In the genomic region with DNA sequence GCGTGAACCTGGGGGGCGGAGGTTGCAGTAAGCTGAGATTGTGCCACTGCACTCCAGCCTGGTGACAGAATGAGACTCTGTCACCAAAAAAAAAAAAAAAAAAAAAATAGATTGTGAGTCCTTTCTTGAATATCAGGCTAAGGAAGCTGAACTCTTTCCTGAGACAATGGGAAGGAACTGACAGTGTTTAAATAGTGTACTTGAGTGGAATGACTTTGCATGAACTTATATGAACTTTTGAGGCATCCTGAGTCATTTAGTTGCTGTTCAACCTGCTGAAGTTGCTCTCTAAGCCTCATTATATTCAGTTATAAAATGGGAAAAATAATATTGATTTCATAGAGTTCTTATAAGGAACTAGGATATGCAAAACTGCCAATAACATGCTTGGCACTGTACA, we compare ENCODE assay signal across 26 cellular contexts.
"Had no signal": no experiment of that assay in that cellular context is flagged by ENCODE, and none has a peak within 500 bp of the region (broad histone marks: within the 10 kb centered on the region; RNA-seq: fewer than 3 reads in every experiment).

No MANE protein-coding gene starts in this region.

- ATAC-seq: activated naive CD8-positive, alpha-beta T cell treated with anti-CD3 and anti-CD28 coated beads, Interleukin-2, amount 50 U/mL, for 24 hours; gastroesophageal sphincter; left lung; stimulated activated naive B cell treated with anti-CD40 and anti-IgM and Interleukin-4, amounts not matched to agents 10 μg/mL and 1 μg/mL and 100 μg/mL, for 72 hours had no signal

- H3K4me2 ChIP-seq: smooth muscle cell had no signal

- H3K9me3 ChIP-seq: gastroesophageal sphincter, left lung, prostate gland, stomach, thyroid gland, upper lobe of left lung, vagina had no signal

- H3K4me3 ChIP-seq: gastroesophageal sphincter, left lung, prostate gland, smooth muscle cell, stomach, thyroid gland, upper lobe of left lung, vagina had no signal

- H3K36me3 ChIP-seq: gastroesophageal sphincter, left lung, prostate gland, stomach, thyroid gland, vagina had no signal

- H3K27me3 ChIP-seq: gastroesophageal sphincter, left lung, stomach, thyroid gland, upper lobe of left lung, vagina had no signal

- H3K4me1 ChIP-seq: prostate gland, vagina had no signal

- H3K27ac ChIP-seq: epithelial cell of prostate, gastroesophageal sphincter, left lung, prostate gland, stomach, thyroid gland, upper lobe of left lung, vagina had no signal

- DNase-seq: activated CD4-positive, alpha-beta memory T cell treated with anti-CD3 and anti-CD28 coated beads for 36 hours; activated CD4-positive, alpha-beta T cell treated with anti-CD3 and anti-CD28 coated beads, Interleukin-2, amount 10 ng/mL, durations not matched to agents 24 days and 14 days; activated CD4-positive, CD25-positive, alpha-beta regulatory T cell treated with anti-CD3 and anti-CD28 coated beads, Interleukin-2, amount 50 U/mL, for 72 hours; activated CD8-positive, alpha-beta memory T cell treated with anti-CD3 and anti-CD28 coated beads, Interleukin-2, amount 50 U/mL, for 48 hours; activated gamma-delta T cell; activated naive CD4-positive, alpha-beta T cell treated with anti-CD3 and anti-CD28 coated beads, Interleukin-2, amount 50 U/mL, for 16 hours; activated naive CD8-positive, alpha-beta T cell treated with anti-CD3 and anti-CD28 coated beads, Interleukin-2, amount 50 U/mL, for 24 hours; activated T-cell treated with anti-CD3 and anti-CD28 coated beads, Interleukin-2, amount 50 U/mL, for 24 hours; amygdala; central memory CD4-positive, alpha-beta T cell; endodermal cell; hypothalamus; immature natural killer cell; left lung; mammary epithelial cell; stimulated activated CD4-positive, alpha-beta T cell treated with anti-CD3 and anti-CD28 coated beads, Interleukin-2, amount 100 ng/mL, for 24 hours; stimulated activated naive B cell treated with anti-CD40 and anti-IgM and Interleukin-4, amounts not matched to agents 10 μg/mL and 1 μg/mL and 100 μg/mL, for 72 hours; stomach; T-helper 2 cell; thyroid gland; upper lobe of left lung had no signal
